Comparison of ENCODE assay signal across 10 cellular contexts in the genomic region with DNA sequence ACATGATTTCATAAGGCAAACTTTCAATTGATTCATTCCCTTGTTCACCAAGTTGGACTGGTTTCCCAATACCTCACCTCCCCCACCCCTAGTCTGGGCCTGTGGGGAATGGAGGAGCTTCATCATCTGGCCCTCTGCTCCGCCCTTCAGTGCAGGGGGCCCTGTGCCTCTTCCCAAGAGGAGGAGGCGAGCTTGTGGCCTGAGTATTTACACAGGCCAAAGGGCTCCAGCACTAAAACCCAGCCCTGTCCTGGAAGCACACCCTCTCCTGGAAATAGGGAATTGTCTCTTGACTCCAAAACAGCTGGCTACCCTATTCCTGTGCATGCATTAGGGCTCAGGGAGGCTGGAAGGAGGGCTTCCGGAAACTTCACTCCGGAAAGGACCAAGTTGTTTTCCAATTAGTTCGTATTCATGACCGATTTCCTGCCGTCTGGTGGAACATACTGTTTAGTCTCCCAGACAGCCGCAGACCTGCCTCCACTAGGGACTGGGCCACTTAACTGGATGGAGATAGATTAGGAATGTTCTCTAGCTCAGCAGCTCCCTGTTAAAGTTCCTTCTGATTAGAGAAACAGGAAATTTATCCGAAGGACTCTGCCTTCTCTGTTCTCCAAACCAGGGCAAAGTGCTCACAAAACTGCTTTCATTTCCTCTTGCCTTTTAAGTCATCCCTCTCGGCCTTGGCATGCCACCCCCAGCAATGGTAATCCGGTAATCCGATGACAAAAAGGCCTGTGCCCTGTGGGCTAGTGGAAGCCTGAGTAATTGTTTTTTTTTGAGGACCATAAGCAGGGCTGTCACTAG. TPM values are rescaled to one million over a fixed set of nuclear protein-coding genes. Genes with fewer than 3 reads are reported as not detected.
DNase-seq lines count a peak whose midpoint lies in the region; ATAC-seq and TF ChIP-seq lines count a peak whose summit lies in the region.
"Had no signal": no experiment of that assay in that cellular context is flagged by ENCODE, and none has a peak within 500 bp of the region (broad histone marks: within the 10 kb centered on the region; RNA-seq: fewer than 3 reads in every experiment).

No MANE protein-coding gene starts in this region.

- no peaks in the 10 kb centered on the region for H3K9me2 ChIP-seq in PC-3 (replicated peaks; ENCODE audit: low read length)

- peaks cover 7% of the 10 kb centered on the region for H3F3A ChIP-seq in PC-3 (ENCODE audit: low read length, unreplicated experiment)

- H3K9me3 ChIP-seq in PC-3 (ENCODE audit: low read length) (no peaks in the 10 kb centered on the region), fibroblast of lung (ENCODE audit: control insufficient read depth, insufficient read depth, low read depth, low read length) (no peaks in the 10 kb centered on the region)

- H3K4me2 ChIP-seq in PC-3 (ENCODE audit: low read length) (peak overlapping the region; percentile 88), fibroblast of lung (ENCODE audit: extremely low read depth, insufficient read depth, low read length) (peak overlapping the region; percentile 83)

- H3K27me3 ChIP-seq in PC-3 (ENCODE audit: low read length), result no peaks in the 10 kb centered on the region
- no peaks in the 10 kb centered on the region for H3K27me3 ChIP-seq in fibroblast of lung (ENCODE audit: control insufficient read depth, insufficient read depth, low read length)

- H3K36me3 ChIP-seq in PC-3 (ENCODE audit: low read depth, low read length) (no peaks in the 10 kb centered on the region), fibroblast of lung (ENCODE audit: control insufficient read depth, insufficient read depth, low read length) (no peaks in the 10 kb centered on the region)

- DNase-seq in AG10803 (ENCODE audit: low read depth), result peak; percentile 94
- DNase-seq in PC-3, result peak; percentile 87
- peak; percentile 91 to 96 for DNase-seq in fibroblast of lung (ENCODE audit: low read depth in 2 of 2)
- DNase-seq in omental fat pad (ENCODE audit: low spot score), result peak; percentile 59
- DNase-seq in activated CD8-positive, alpha-beta memory T cell treated with anti-CD3 and anti-CD28 coated beads, Interleukin-2, amount 50 U/mL, for 48 hours, result no peak
- DNase-seq in NCI-H526 treated with DMSO at 0.1 percent for 48 hours (lab: John Stamatoyannopoulos, UW), result no peak
- DNase-seq: DMS79 treated with DMSO at 0.1 percent for 48 hours had no signal

- TF ChIP-seq CTCF in AG10803 (conservative IDR thresholded peaks at IDR 0.05; ENCODE audit: low read length) (no peak; the same call in 1 of the 2 replicates), PC-3 (conservative IDR thresholded peaks at IDR 0.05; ENCODE audit: low read depth, low read length) (no peak), fibroblast of lung (conservative IDR thresholded peaks at IDR 0.05 in 1 of 2, IDR thresholded peaks at IDR 0.05 in 1 of 2; ENCODE audit: low read depth in 1 of 2, low read length in 2 of 2) (no peak), omental fat pad (IDR thresholded peaks at IDR 0.05) (no peak)

- H3K4me3 ChIP-seq in AG10803 (ENCODE audit: low read length) (no peak overlapping the region; the same call in 1 of the 2 replicates), PC-3 (ENCODE audit: low read length) (peak overlapping the region; percentile 54), fibroblast of lung (replicated peaks in 1 of 4; ENCODE audit: control extremely low read depth in 1 of 4, insufficient read depth in 1 of 4, low read depth in 3 of 4, low read length in 4 of 4) (peak overlapping the region in 3 of 4 experiments; percentile 2 to 27 (median 17))

- H2AFZ ChIP-seq in PC-3 (ENCODE audit: low read length), result peak overlapping the region; percentile 74
- H2AFZ ChIP-seq in fibroblast of lung (ENCODE audit: low read length), result no peak overlapping the region

- POLR2A ChIA-PET in PC-3 (lab: Charles Lee; ENCODE audit: unreplicated experiment), result no interaction called here

- H3K27ac ChIP-seq in PC-3 (ENCODE audit: low read length) (peak overlapping the region; percentile 99), fibroblast of lung (ENCODE audit: insufficient read depth, low read length) (peak overlapping the region; percentile 94)

- intact Hi-C loops in PC-3 (cut with micrococcal nuclease), result no loop called here

- no TSS peak for BruUV-seq in PC-3 (replicated peaks; lab: Mats Ljungman, UMichigan)

- H3K9ac ChIP-seq in PC-3 (ENCODE audit: low read length), result peak overlapping the region; percentile 69
- H3K9ac ChIP-seq in fibroblast of lung (ENCODE audit: insufficient read depth, low read length), result peak overlapping the region; percentile 62

- H3K4me1 ChIP-seq in PC-3 (ENCODE audit: insufficient read depth, low read length), result peaks cover 60% of the 10 kb centered on the region
- peaks cover 28% of the 10 kb centered on the region for H3K4me1 ChIP-seq in fibroblast of lung (ENCODE audit: control insufficient read depth, extremely low read depth, insufficient read depth, low read length)

- ATAC-seq in PC-3, result peak; percentile 62
- peak; percentile 82 for ATAC-seq in omental fat pad (ENCODE audit: low FRiP score)
- no peak for ATAC-seq in HG03442 (IDR thresholded peaks at IDR 0.05; ENCODE audit: unreplicated experiment)
- no peak for ATAC-seq in HG03139 (IDR thresholded peaks at IDR 0.05; ENCODE audit: unreplicated experiment)

- H4K20me1 ChIP-seq in PC-3 (ENCODE audit: low read length) (no peaks in the 10 kb centered on the region), fibroblast of lung (ENCODE audit: control insufficient read depth, extremely low read depth, insufficient read depth, low read length) (no peaks in the 10 kb centered on the region)

- CTCF ChIA-PET in PC-3 (lab: Charles Lee), result no interaction called here

- H3K79me2 ChIP-seq in PC-3 (ENCODE audit: low read length) (0 out of 2 replicates have a peak, but pooled peaks cover 5% of the 10 kb centered on the region), fibroblast of lung (ENCODE audit: control insufficient read depth, insufficient read depth, low read length) (peaks cover 7% of the 10 kb centered on the region)

RNA-seq across cellular contexts. Expression of a gene that starts 5.8 kb away (rescaled TPM):
- total RNA-seq in PC-3 (2014; rRNA removed) (12.2 and 19.3 TPM in 2 replicates), fibroblast of lung (13.4 and 18.2 TPM in 2 replicates), omental fat pad (100 to 1,000 TPM in 2 of 4 donors, 10 to 100 TPM in 2; 77.9 to 327 (median 148) TPM)
- 41.1 and 77.6 TPM in 2 replicates for polyA plus RNA-seq in fibroblast of lung
- polyA plus RNA-seq in fibroblast of lung (2012), result 35.7 and 69.7 TPM in 2 replicates
- polyA minus RNA-seq in fibroblast of lung (ENCODE audit: low replicate concordance), result 47.3 and 76.4 TPM in 2 replicates
- total RNA-seq: activated CD8-positive, alpha-beta memory T cell treated with anti-CD3 and anti-CD28 coated beads for 36 hours had no signal

RNA-seq across cellular contexts. Expression of a gene that starts 13.1 kb away (rescaled TPM):
- 35.2 and 47.4 TPM in 2 replicates for total RNA-seq in PC-3 (2014; rRNA removed)
- total RNA-seq in fibroblast of lung, result 29.2 and 35.4 TPM in 2 replicates
- polyA plus RNA-seq in fibroblast of lung, result 24.9 and 34.1 TPM in 2 replicates
- polyA plus RNA-seq in fibroblast of lung (2012), result 18.9 and 22.1 TPM in 2 replicates
- polyA minus RNA-seq in fibroblast of lung (ENCODE audit: low replicate concordance), result 4.4 and 5.2 TPM in 2 replicates
- total RNA-seq in omental fat pad, result 10 to 100 TPM; 27.3 to 55.5 (median 38.4) TPM

Comparison
In these comparisons a context has a peak if more than half of its experiments do, and no peak if none do; other contexts are left out.
1. DNase-seq: peak in AG10803 (single experiment), PC-3 (single experiment), fibroblast of lung (2 of 2) and omental fat pad (single experiment); none in activated CD8-positive, alpha-beta memory T cell treated with anti-CD3 and anti-CD28 coated beads, Interleukin-2, amount 50 U/mL, for 48 hours (single experiment) and NCI-H526 treated with DMSO at 0.1 percent for 48 hours (single experiment).
2. ATAC-seq: peak in PC-3 (single experiment) and omental fat pad (single experiment); none in HG03442 (single experiment) and HG03139 (single experiment).